ENCODE assay signal across 17 cellular contexts in the genomic region with DNA sequence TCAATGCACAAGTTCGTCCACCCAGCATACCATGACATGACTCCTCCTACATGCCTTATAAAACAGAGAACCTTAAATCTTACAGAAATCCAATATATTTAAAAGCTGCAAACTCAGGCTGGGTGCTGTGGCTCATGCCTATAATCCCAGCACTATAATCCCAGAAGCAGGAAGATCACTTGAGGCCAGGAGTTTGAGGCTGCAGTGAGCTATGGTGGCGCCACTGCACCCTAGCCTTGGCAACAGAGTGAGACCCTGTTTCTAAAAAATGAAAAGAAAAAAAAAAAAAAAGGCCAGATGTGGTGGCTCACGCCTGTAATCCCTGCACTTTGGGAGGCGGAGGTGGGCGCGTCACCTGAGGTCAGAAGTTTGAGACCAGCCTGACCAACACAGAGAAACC.
A peak's percentile ranks its signal among the peaks of the same experiment; 100 is the strongest.
DNase-seq lines count a peak whose midpoint lies in the region; ATAC-seq, FAIRE-seq and TF ChIP-seq lines count a peak whose summit lies in the region.
"Had no signal": no experiment of that assay in that cellular context is flagged by ENCODE, and none has a peak within 500 bp of the region (broad histone marks: within the 10 kb centered on the region; RNA-seq: fewer than 3 reads in every experiment).

No MANE protein-coding gene starts in this region.

- no peak overlapping the region for H3K18ac ChIP-seq in H1 (ENCODE audit: extremely low read depth, low read length)

- TF ChIP-seq POLR2A in H1 (IDR thresholded peaks at IDR 0.05; ENCODE audit: control extremely low read depth in 1 of 2, low read depth in 2 of 2, low read length in 2 of 2), result no peak

- H2AK5ac ChIP-seq in H1 (ENCODE audit: low read depth, low read length), result no peak overlapping the region

- CTCF ChIA-PET in H1 (lab: Charles Lee; ENCODE audit: partially characterized antibody), result interaction anchor here (0.6 to 2.9 kb wide), 13 partner anchors 11 to 247 kb away, joined by 3 to 36 read pairs (median 3); no protein-coding TSS in a partner anchor
- CTCF ChIA-PET in activated CD4-positive, alpha-beta memory T cell treated with anti-CD3 and anti-CD28 coated beads for 36 hours (lab: Charles Lee), result interaction anchor here (1.1 to 3.8 kb wide), 3 partner anchors 12 to 85 kb away, joined by 5 to 18 read pairs (median 14); no protein-coding TSS in a partner anchor

- H3K36me3 Mint-ChIP-seq in activated CD4-positive, alpha-beta memory T cell treated with anti-CD3 and anti-CD28 coated beads for 36 hours, result peaks cover 39% of the 10 kb centered on the region

- H3K36me3 ChIP-seq in Karpas-422 (ENCODE audit: insufficient read depth, low read length) (peaks cover 61% of the 10 kb centered on the region), H1 (ENCODE audit: control insufficient read depth in 2 of 4, insufficient read depth in 4 of 4, low read length in 3 of 4) (peaks cover 13 to 78% (median 51%) of the 10 kb centered on the region in 4 experiments)

- H2BK12ac ChIP-seq in H1 (ENCODE audit: low read depth, low read length), result no peak overlapping the region

- H3K4me1 ChIP-seq in Karpas-422 (ENCODE audit: low read length), result peaks cover 54% of the 10 kb centered on the region
- H3K4me1 ChIP-seq in H1 (replicated peaks in 1 of 4; ENCODE audit: control insufficient read depth in 3 of 4, insufficient read depth in 4 of 4, low read length in 3 of 4), result no peaks in the 10 kb centered on the region

- POLR2A ChIA-PET in H1 (lab: Charles Lee; ENCODE audit: partially characterized antibody), result no interaction called here
- POLR2A ChIA-PET in activated CD4-positive, alpha-beta memory T cell treated with anti-CD3 and anti-CD28 coated beads for 36 hours (lab: Charles Lee), result no interaction called here

- no peak for FAIRE-seq in H1 (lab: Jason Lieb, UNC)
- FAIRE-seq: GM12892 had no signal

- H2BK20ac ChIP-seq in H1 (ENCODE audit: low read length), result no peak overlapping the region

- H3K9me3 ChIP-seq in Karpas-422 (ENCODE audit: low read length) (no peaks in the 10 kb centered on the region), H1 (ENCODE audit: insufficient read depth in 2 of 2, low read depth in 1 of 2, low read length in 1 of 2) (no peaks in the 10 kb centered on the region)

- H3K9me2 ChIP-seq in Karpas-422 (replicated peaks; ENCODE audit: insufficient read depth, low read length), result no peaks in the 10 kb centered on the region

- H3K4me3 Mint-ChIP-seq in activated CD4-positive, alpha-beta memory T cell treated with anti-CD3 and anti-CD28 coated beads for 36 hours, result no peak overlapping the region
- H3K4me3 Mint-ChIP-seq: CD4-positive, alpha-beta T cell had no signal

- ATAC-seq in GM21576 (IDR thresholded peaks at IDR 0.05; ENCODE audit: unreplicated experiment), result no peak
- no peak for ATAC-seq in GM18867 (IDR thresholded peaks at IDR 0.05; ENCODE audit: unreplicated experiment)
- ATAC-seq: K562 had no signal

- H3K27ac ChIP-seq in Karpas-422 (ENCODE audit: low read length) (peak overlapping the region; percentile 98), H1 (ENCODE audit: low read depth, low read length) (no peak overlapping the region)
- H3K27ac ChIP-seq: 22Rv1 had no signal

- WGBS in H1 (ENCODE audit: extremely low coverage in 1 of 2, insufficient coverage in 1 of 2, insufficient read length in 1 of 2, insufficient replicate concordance in 2 of 2, low coverage in 1 of 2, low lambda C conversion rate in 2 of 2, missing lambda C conversion rate in 1 of 2), 2 experiments, result 96% methylated on average over 6 of the region's 6 CpGs; no CpG with 5 or more reads in 1 of the 2 experiments

- H3K27me3 Mint-ChIP-seq in activated CD4-positive, alpha-beta memory T cell treated with anti-CD3 and anti-CD28 coated beads for 36 hours, result no peaks in the 10 kb centered on the region
- H3K27me3 Mint-ChIP-seq: CD4-positive, alpha-beta T cell had no signal

- H3K27me3 ChIP-seq in Karpas-422 (ENCODE audit: low read length) (no peaks in the 10 kb centered on the region), H1 (replicated peaks in 1 of 4; ENCODE audit: control insufficient read depth in 3 of 4, extremely low read depth in 1 of 4, insufficient read depth in 3 of 4, low read length in 3 of 4) (no peaks in the 10 kb centered on the region)

- TF ChIP-seq RAD21 in H1 (IDR thresholded peaks at IDR 0.05 in 1 of 2, conservative IDR thresholded peaks at IDR 0.05 in 1 of 2; ENCODE audit: low read depth in 2 of 2, low read length in 2 of 2), result 0 out of 4 replicates have a peak, but pooled peaks have one; percentile 5 to 27

- TF ChIP-seq CTCF in H1 (IDR thresholded peaks at IDR 0.05; ENCODE audit: control extremely low read depth in 1 of 3, insufficient read depth in 1 of 3, low read depth in 1 of 3, low read length in 3 of 3), result peak in 2 of 3 experiments; percentile 24 to 25; a peak in 3 of 4 replicates

- H2AFZ ChIP-seq in Karpas-422 (ENCODE audit: low read length), result no peak overlapping the region
- H2AFZ ChIP-seq in H1 (ENCODE audit: low read length), result no peak overlapping the region

- H3K23ac ChIP-seq in H1 (ENCODE audit: insufficient read length), result no peak overlapping the region

- H3K9me3 Mint-ChIP-seq in activated CD4-positive, alpha-beta memory T cell treated with anti-CD3 and anti-CD28 coated beads for 36 hours, result no peaks in the 10 kb centered on the region
- H3K9me3 Mint-ChIP-seq: CD4-positive, alpha-beta T cell had no signal

- H3K27ac Mint-ChIP-seq in activated CD4-positive, alpha-beta memory T cell treated with anti-CD3 and anti-CD28 coated beads for 36 hours, result no peak overlapping the region
- H3K27ac Mint-ChIP-seq: CD4-positive, alpha-beta T cell had no signal

- no peaks in the 10 kb centered on the region for H3K4me1 Mint-ChIP-seq in activated CD4-positive, alpha-beta memory T cell treated with anti-CD3 and anti-CD28 coated beads for 36 hours (ENCODE audit: low read depth)

- H3K79me2 ChIP-seq in Karpas-422 (ENCODE audit: low read length), result peaks cover 8% of the 10 kb centered on the region
- H3K79me2 ChIP-seq in H1 (ENCODE audit: control insufficient read depth in 1 of 2, insufficient read depth in 2 of 2, low read length in 2 of 2), result no peaks in the 10 kb centered on the region

- no peaks in the 10 kb centered on the region for H4K20me1 ChIP-seq in Karpas-422 (ENCODE audit: insufficient read depth, low read depth, low read length)
- H4K20me1 ChIP-seq in H1 (replicated peaks in 1 of 2; ENCODE audit: control insufficient read depth in 1 of 2, insufficient read depth in 2 of 2, low read length in 2 of 2), result no peaks in the 10 kb centered on the region

- H3K56ac ChIP-seq in H1 (replicated peaks; ENCODE audit: insufficient read length, low read depth, low read length), result no peak overlapping the region

- H4K91ac ChIP-seq in H1 (replicated peaks; ENCODE audit: insufficient read length, low read length), result no peak overlapping the region

- no peak overlapping the region for H2BK5ac ChIP-seq in H1 (ENCODE audit: low read depth, low read length)

- intact Hi-C loops in activated CD4-positive, alpha-beta memory T cell treated with anti-CD3 and anti-CD28 coated beads for 36 hours (cut with micrococcal nuclease), result no loop called here

- no peak overlapping the region for H3K4me3 ChIP-seq in Karpas-422 (ENCODE audit: low read length)
- H3K4me3 ChIP-seq in H1 (ENCODE audit: extremely low read depth in 1 of 4, insufficient read depth in 2 of 4, low read depth in 3 of 4, low read length in 4 of 4), result no peak overlapping the region
- H3K4me3 ChIP-seq: K562 had no signal

- no peak overlapping the region for H4K5ac ChIP-seq in H1 (ENCODE audit: insufficient read length, low read depth, low read length)

- H2BK120ac ChIP-seq in H1 (replicated peaks; ENCODE audit: low read depth, low read length), result no peak overlapping the region

- DNase-seq in NCI-H82 (lab: John Stamatoyannopoulos, UW) (peak; percentile 22), NCI-H82 treated with DMSO at 0.1 percent for 48 hours (lab: John Stamatoyannopoulos, UW; ENCODE audit: unreplicated experiment) (no peak), Karpas-422 (no peak), H1 (ENCODE audit: low read depth in 1 of 2, low spot score in 2 of 2) (no peak), cortex of kidney (lab: John Stamatoyannopoulos, UW) (no peak)
- no peak for DNase-seq in activated CD4-positive, alpha-beta memory T cell treated with anti-CD3 and anti-CD28 coated beads for 36 hours
- DNase-seq: AML-193; C1 segment of cervical spinal cord; CD4-positive, alpha-beta T cell; DND-41; GDM1; H7 had no signal

- no peak overlapping the region for H2BK15ac ChIP-seq in H1 (ENCODE audit: low read length)

- H3K9ac ChIP-seq in Karpas-422 (ENCODE audit: low read length), result no peak overlapping the region
- no peak overlapping the region for H3K9ac ChIP-seq in H1 (replicated peaks in 1 of 4; ENCODE audit: extremely low read depth in 1 of 4, low read depth in 3 of 4, low read length in 3 of 4)

- no peak for TF ChIP-seq EP300 in H1 (IDR thresholded peaks at IDR 0.05; ENCODE audit: borderline replicate concordance in 1 of 2, low read depth in 2 of 2, low read length in 2 of 2)

- H3K14ac ChIP-seq in H1 (ENCODE audit: insufficient read length), result no peak overlapping the region

- H3K79me1 ChIP-seq in H1 (ENCODE audit: low read depth, low read length), result no peaks in the 10 kb centered on the region

- no peaks in the 10 kb centered on the region for H3K23me2 ChIP-seq in H1 (ENCODE audit: low read depth, low read length)

- H3K4me2 ChIP-seq in Karpas-422 (ENCODE audit: low read depth, low read length, poor library complexity, severe bottlenecking) (no peak overlapping the region), H1 (ENCODE audit: insufficient read depth in 1 of 2, low read depth in 2 of 2, low read length in 2 of 2) (no peak overlapping the region)

- no peak overlapping the region for H4K8ac ChIP-seq in H1 (ENCODE audit: extremely low read depth, insufficient read depth, low read length)

- H3K4ac ChIP-seq in H1 (replicated peaks; ENCODE audit: insufficient read length, low read depth, low read length), result no peak overlapping the region

TF ChIP-seq in H1, 55 proteins besides CTCF, POLR2A, EP300 and RAD21:
- TF ChIP-seq SP2 (IDR thresholded peaks at IDR 0.05; ENCODE audit: low read length), result no peak
- TF ChIP-seq KDM4A (IDR thresholded peaks at IDR 0.05; ENCODE audit: low read depth, low read length, severe bottlenecking), result no peak
- TF ChIP-seq CHD1 (IDR thresholded peaks at IDR 0.05; ENCODE audit: low read depth, low read length), result no peak
